In the genomic region with DNA sequence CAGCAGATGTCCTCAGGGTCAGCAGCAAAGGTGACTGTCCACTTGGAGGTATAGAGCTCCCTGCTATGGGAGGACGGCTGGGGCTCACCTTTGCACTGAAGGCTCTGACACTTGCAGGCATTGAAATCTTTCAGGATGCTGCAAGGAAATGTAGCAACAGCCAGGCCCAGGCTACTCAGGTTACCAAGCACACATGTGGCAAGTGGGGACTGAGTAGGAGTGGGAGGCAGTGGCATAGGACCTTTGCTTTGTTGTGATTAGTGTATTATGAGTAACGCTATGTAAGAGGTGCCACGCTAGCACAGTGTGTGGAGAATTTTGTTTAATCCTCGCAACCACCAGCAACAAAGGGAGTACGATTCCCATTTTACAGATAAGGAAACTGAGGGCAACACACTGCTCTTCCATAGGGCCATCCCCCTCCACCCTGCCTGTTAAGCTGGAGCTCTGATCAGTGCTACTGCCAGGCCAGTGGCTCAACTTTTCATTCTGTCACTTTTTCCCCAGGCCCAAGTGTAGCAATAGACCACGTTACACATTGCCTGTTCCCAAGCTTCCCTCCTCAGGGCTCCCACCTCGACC, we compare ENCODE assay signal across 1 cellular context.
TF ChIP-seq lines count a peak whose summit lies in the region.

No MANE protein-coding gene starts in this region.

TF ChIP-seq in K562, 482 proteins besides CTCF, POLR2A, EP300 and RAD21:
- TF ChIP-seq EWSR1 (IDR thresholded peaks at IDR 0.05; ENCODE audit: borderline replicate concordance, low read depth, partially characterized antibody) (no peak), MCM7 (IDR thresholded peaks at IDR 0.05) (no peak), BCOR (IDR thresholded peaks at IDR 0.05) (peak; percentile 57; the same call in 1 of the 2 replicates), RBM25 (IDR thresholded peaks at IDR 0.05; ENCODE audit: low read depth, low read length, severe bottlenecking) (peak; percentile 82), RBFOX2 (IDR thresholded peaks at IDR 0.05; ENCODE audit: low read depth, low read length) (no peak), MCM2 (IDR thresholded peaks at IDR 0.05; ENCODE audit: low read depth) (no peak)
- TF ChIP-seq, protein P1, sequence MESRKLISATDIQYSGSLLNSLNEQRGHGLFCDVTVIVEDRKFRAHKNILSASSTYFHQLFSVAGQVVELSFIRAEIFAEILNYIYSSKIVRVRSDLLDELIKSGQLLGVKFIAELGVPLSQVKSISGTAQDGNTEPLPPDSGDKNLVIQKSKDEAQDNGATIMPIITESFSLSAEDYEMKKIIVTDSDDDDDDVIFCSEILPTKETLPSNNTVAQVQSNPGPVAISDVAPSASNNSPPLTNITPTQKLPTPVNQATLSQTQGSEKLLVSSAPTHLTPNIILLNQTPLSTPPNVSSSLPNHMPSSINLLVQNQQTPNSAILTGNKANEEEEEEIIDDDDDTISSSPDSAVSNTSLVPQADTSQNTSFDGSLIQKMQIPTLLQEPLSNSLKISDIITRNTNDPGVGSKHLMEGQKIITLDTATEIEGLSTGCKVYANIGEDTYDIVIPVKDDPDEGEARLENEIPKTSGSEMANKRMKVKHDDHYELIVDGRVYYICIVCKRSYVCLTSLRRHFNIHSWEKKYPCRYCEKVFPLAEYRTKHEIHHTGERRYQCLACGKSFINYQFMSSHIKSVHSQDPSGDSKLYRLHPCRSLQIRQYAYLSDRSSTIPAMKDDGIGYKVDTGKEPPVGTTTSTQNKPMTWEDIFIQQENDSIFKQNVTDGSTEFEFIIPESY (CRISPR knock-in tag; IDR thresholded peaks at IDR 0.05): no peak
